In genomic region chr2:45567288-45567963, GRCh38 we compare ENCODE assay signal across 9 cellular contexts. TPM values are rescaled to one million over a fixed set of nuclear protein-coding genes. Genes with fewer than 3 reads are reported as not detected.
DNase-seq lines count a peak whose midpoint lies in the region; ATAC-seq and TF ChIP-seq lines count a peak whose summit lies in the region.
"Had no signal": no experiment of that assay in that cellular context is flagged by ENCODE, and none has a peak within 500 bp of the region (broad histone marks: within the 10 kb centered on the region; RNA-seq: fewer than 3 reads in every experiment).

No MANE protein-coding gene starts in this region.

- no peaks in the 10 kb centered on the region for H3K36me3 ChIP-seq in vagina

- peak; percentile 24 for ATAC-seq in effector memory CD8-positive, alpha-beta T cell (replicated peaks)
- ATAC-seq in stimulated activated effector memory CD8-positive, alpha-beta T cell treated with anti-CD3 and anti-CD28 coated beads, Interleukin-12 subunit alpha, Interleukin-12 subunit beta, amount 100 ng/mL, for 72 hours: no peak
- ATAC-seq in GM21529 (IDR thresholded peaks at IDR 0.05; ENCODE audit: unreplicated experiment): no peak

- DNase-seq in activated CD4-positive, alpha-beta T cell treated with anti-CD3 and anti-CD28 coated beads, Interleukin-2, amount 10 ng/mL, durations not matched to agents 7 days and 5 days: no peak
- no peak for DNase-seq in activated CD4-positive, alpha-beta T cell treated with anti-CD3 and anti-CD28 coated beads for 4 hours
- DNase-seq in LNCaP clone FGC (ENCODE audit: low read depth): no peak
- DNase-seq in effector memory CD8-positive, alpha-beta T cell: no peak
- DNase-seq in stimulated activated effector memory CD8-positive, alpha-beta T cell treated with anti-CD3 and anti-CD28 coated beads, Interleukin-12 subunit alpha, Interleukin-12 subunit beta, amount 100 ng/mL, for 72 hours (ENCODE audit: low spot score in 2 of 2): no peak
- DNase-seq in RWPE1 (ENCODE audit: low spot score): no peak
- no peak for DNase-seq in vagina (ENCODE audit: extremely low spot score in 2 of 2)
- DNase-seq: stimulated activated CD4-positive, alpha-beta T cell treated with anti-CD3 and anti-CD28 coated beads, Interleukin-4, amount 100 ng/mL, for 1 hour had no signal

- peaks cover 32% of the 10 kb centered on the region for H3K4me1 Mint-ChIP-seq in activated CD4-positive, alpha-beta T cell treated with anti-CD3 and anti-CD28 coated beads, Interleukin-2, amount 10 ng/mL, durations not matched to agents 7 days and 5 days
- H3K4me1 Mint-ChIP-seq in effector memory CD8-positive, alpha-beta T cell (ENCODE audit: low read depth in 2 of 2): peaks cover 8 to 17% of the 10 kb centered on the region in 2 donors
- H3K4me1 Mint-ChIP-seq in stimulated activated effector memory CD8-positive, alpha-beta T cell treated with anti-CD3 and anti-CD28 coated beads, Interleukin-12 subunit alpha, Interleukin-12 subunit beta, amount 100 ng/mL, for 72 hours: peaks cover 18% of the 10 kb centered on the region

- intact Hi-C loops in vagina (cut with DNase I): no loop called here

- TF ChIP-seq CTCF in LNCaP clone FGC (IDR thresholded peaks at IDR 0.05; ENCODE audit: control insufficient read depth, extremely low read depth, insufficient read depth): no peak
- TF ChIP-seq CTCF in RWPE1 (conservative IDR thresholded peaks at IDR 0.05; ENCODE audit: low read depth): no peak
- no peak for TF ChIP-seq CTCF in vagina (IDR thresholded peaks at IDR 0.05)

- no peaks in the 10 kb centered on the region for H3K27me3 ChIP-seq in vagina

- no peak overlapping the region for H3K27ac ChIP-seq in RWPE1
- H3K27ac ChIP-seq in vagina: no peak overlapping the region

- peaks cover 47% of the 10 kb centered on the region for H3K36me3 Mint-ChIP-seq in activated CD4-positive, alpha-beta T cell treated with anti-CD3 and anti-CD28 coated beads, Interleukin-2, amount 10 ng/mL, durations not matched to agents 7 days and 5 days (ENCODE audit: low read depth)
- peaks cover 16% of the 10 kb centered on the region for H3K36me3 Mint-ChIP-seq in effector memory CD8-positive, alpha-beta T cell (ENCODE audit: insufficient read depth)
- H3K36me3 Mint-ChIP-seq in stimulated activated effector memory CD8-positive, alpha-beta T cell treated with anti-CD3 and anti-CD28 coated beads, Interleukin-12 subunit alpha, Interleukin-12 subunit beta, amount 100 ng/mL, for 72 hours: peaks cover 13% of the 10 kb centered on the region

- H3K4me3 Mint-ChIP-seq in activated CD4-positive, alpha-beta T cell treated with anti-CD3 and anti-CD28 coated beads, Interleukin-2, amount 10 ng/mL, durations not matched to agents 7 days and 5 days: peak overlapping the region; percentile 75
- peak overlapping the region; percentile 58 to 61 for H3K4me3 Mint-ChIP-seq in effector memory CD8-positive, alpha-beta T cell
- H3K4me3 Mint-ChIP-seq in stimulated activated effector memory CD8-positive, alpha-beta T cell treated with anti-CD3 and anti-CD28 coated beads, Interleukin-12 subunit alpha, Interleukin-12 subunit beta, amount 100 ng/mL, for 72 hours: peak overlapping the region; percentile 50

- CTCF ChIA-PET in activated CD4-positive, alpha-beta T cell treated with anti-CD3 and anti-CD28 coated beads, Interleukin-2, amount 10 ng/mL, durations not matched to agents 7 days and 5 days (lab: Charles Lee): interaction anchor here (0.7 to 1.7 kb wide), 7 partner anchors 8 to 43 kb away, joined by 3 to 6 read pairs (median 4); partner anchors contain the start of gene SRBD1
- CTCF ChIA-PET in RWPE1 (lab: Yijun Ruan, JAX): no interaction called here

- POLR2A ChIA-PET in activated CD4-positive, alpha-beta T cell treated with anti-CD3 and anti-CD28 coated beads, Interleukin-2, amount 10 ng/mL, durations not matched to agents 7 days and 5 days (lab: Charles Lee): interaction anchor here (1.3 kb wide), 1 partner anchor 13 kb away, joined by 8 read pairs; no protein-coding TSS in a partner anchor
- POLR2A ChIA-PET in RWPE1 (lab: Yijun Ruan, JAX; ENCODE audit: low non-redundant PET): interaction anchor here (0.6 kb wide), 1 partner anchor 44 kb away, joined by 3 read pairs; the partner anchor contains the start of gene SRBD1

- H3K4me1 ChIP-seq in vagina: peaks cover 9% of the 10 kb centered on the region

- H3K27me3 Mint-ChIP-seq in activated CD4-positive, alpha-beta T cell treated with anti-CD3 and anti-CD28 coated beads, Interleukin-2, amount 10 ng/mL, durations not matched to agents 7 days and 5 days: no peaks in the 10 kb centered on the region
- no peaks in the 10 kb centered on the region for H3K27me3 Mint-ChIP-seq in effector memory CD8-positive, alpha-beta T cell

- peak overlapping the region; percentile 95 for H3K27ac Mint-ChIP-seq in activated CD4-positive, alpha-beta T cell treated with anti-CD3 and anti-CD28 coated beads, Interleukin-2, amount 10 ng/mL, durations not matched to agents 7 days and 5 days
- H3K27ac Mint-ChIP-seq in effector memory CD8-positive, alpha-beta T cell: peak overlapping the region; percentile 41 to 89
- peak overlapping the region; percentile 85 for H3K27ac Mint-ChIP-seq in stimulated activated effector memory CD8-positive, alpha-beta T cell treated with anti-CD3 and anti-CD28 coated beads, Interleukin-12 subunit alpha, Interleukin-12 subunit beta, amount 100 ng/mL, for 72 hours

- TF ChIP-seq POLR2A in vagina (IDR thresholded peaks at IDR 0.05): no peak

- H3K4me3 ChIP-seq in LNCaP clone FGC (ENCODE audit: low read depth, low read length) (peak overlapping the region; percentile 42), vagina (no peak overlapping the region)

- peaks cover 10% of the 10 kb centered on the region for H3K9me3 Mint-ChIP-seq in activated CD4-positive, alpha-beta T cell treated with anti-CD3 and anti-CD28 coated beads, Interleukin-2, amount 10 ng/mL, durations not matched to agents 7 days and 5 days
- no peaks in the 10 kb centered on the region for H3K9me3 Mint-ChIP-seq in effector memory CD8-positive, alpha-beta T cell
- H3K9me3 Mint-ChIP-seq in stimulated activated effector memory CD8-positive, alpha-beta T cell treated with anti-CD3 and anti-CD28 coated beads, Interleukin-12 subunit alpha, Interleukin-12 subunit beta, amount 100 ng/mL, for 72 hours: no peaks in the 10 kb centered on the region

- H3K9me3 ChIP-seq in vagina: no peaks in the 10 kb centered on the region

RNA-seq across cellular contexts. Expression of gene SRBD1, which starts 43.6 kb away (rescaled TPM):
- total RNA-seq in activated CD4-positive, alpha-beta T cell treated with anti-CD3 and anti-CD28 coated beads, Interleukin-2, amount 10 ng/mL, durations not matched to agents 7 days and 5 days: 10 to 100 TPM; 19.4 to 20.0 TPM
- 9.1 TPM for total RNA-seq in vagina
